1 cellular context compared by ENCODE assay signal in the genomic region with DNA sequence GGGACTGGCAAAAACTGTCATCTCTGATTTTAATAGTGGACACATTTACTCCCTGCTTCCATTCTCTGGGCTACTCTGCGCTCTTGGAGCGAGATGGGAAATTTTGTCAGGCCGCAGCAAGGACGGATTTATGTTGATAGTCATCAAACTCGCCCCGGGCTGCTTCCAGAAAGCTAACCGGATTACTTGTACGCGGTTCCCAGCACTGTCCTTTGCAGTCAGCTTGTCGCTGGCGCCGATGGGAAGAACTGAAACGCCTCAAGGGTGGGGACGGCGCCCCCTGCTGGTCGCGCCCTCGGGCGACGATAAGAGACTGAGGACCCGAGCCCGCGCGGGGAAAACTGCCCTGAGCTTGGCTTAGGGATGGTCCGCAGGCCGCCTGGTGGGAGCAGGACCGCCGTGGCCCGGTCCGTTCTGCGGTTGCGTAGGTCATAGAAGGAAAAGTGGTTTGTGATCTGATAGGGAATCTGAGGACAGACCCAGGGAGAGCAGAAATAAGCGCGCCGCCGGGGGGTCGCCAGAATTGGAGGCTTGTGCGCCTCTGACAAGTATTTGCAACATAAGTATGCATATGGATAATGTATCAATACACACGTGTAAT.
TF ChIP-seq lines count a peak whose summit lies in the region.

No MANE protein-coding gene starts in this region.

TF ChIP-seq in K562, 482 proteins besides CTCF, POLR2A, EP300 and RAD21 (continued from another document and continues in another):
- TF ChIP-seq, protein P1, sequence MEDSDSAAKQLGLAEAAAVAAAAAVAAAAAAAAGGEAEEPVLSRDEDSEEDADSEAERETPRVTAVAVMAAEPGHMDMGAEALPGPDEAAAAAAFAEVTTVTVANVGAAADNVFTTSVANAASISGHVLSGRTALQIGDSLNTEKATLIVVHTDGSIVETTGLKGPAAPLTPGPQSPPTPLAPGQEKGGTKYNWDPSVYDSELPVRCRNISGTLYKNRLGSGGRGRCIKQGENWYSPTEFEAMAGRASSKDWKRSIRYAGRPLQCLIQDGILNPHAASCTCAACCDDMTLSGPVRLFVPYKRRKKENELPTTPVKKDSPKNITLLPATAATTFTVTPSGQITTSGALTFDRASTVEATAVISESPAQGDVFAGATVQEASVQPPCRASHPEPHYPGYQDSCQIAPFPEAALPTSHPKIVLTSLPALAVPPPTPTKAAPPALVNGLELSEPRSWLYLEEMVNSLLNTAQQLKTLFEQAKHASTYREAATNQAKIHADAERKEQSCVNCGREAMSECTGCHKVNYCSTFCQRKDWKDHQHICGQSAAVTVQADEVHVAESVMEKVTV (CRISPR knock-in tag; IDR thresholded peaks at IDR 0.05): peak; percentile 86
- TF ChIP-seq, protein P2, sequence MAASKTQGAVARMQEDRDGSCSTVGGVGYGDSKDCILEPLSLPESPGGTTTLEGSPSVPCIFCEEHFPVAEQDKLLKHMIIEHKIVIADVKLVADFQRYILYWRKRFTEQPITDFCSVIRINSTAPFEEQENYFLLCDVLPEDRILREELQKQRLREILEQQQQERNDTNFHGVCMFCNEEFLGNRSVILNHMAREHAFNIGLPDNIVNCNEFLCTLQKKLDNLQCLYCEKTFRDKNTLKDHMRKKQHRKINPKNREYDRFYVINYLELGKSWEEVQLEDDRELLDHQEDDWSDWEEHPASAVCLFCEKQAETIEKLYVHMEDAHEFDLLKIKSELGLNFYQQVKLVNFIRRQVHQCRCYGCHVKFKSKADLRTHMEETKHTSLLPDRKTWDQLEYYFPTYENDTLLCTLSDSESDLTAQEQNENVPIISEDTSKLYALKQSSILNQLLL (CRISPR knock-in tag; IDR thresholded peaks at IDR 0.05; ENCODE audit: borderline replicate concordance): no peak
- TF ChIP-seq NONO (IDR thresholded peaks at IDR 0.05; ENCODE audit: low read depth in 2 of 2, low read length in 1 of 2) (peak in 1 of 2 experiments; percentile 59; a peak in 1 of 4 replicates), SMC3 (conservative IDR thresholded peaks at IDR 0.05; ENCODE audit: insufficient read depth, low read depth, low read length) (peak; percentile 93), ZBTB1 (CRISPR knock-in tag; IDR thresholded peaks at IDR 0.05; ENCODE audit: borderline replicate concordance, low read depth) (peak; percentile 96), TAF1 (IDR thresholded peaks at IDR 0.05; ENCODE audit: control insufficient read depth, extremely low read depth, insufficient read depth, low read length, severe bottlenecking) (peak; percentile 76), ZNF24 (IDR thresholded peaks at IDR 0.05) (peak; percentile 97), TAF15 (IDR thresholded peaks at IDR 0.05; ENCODE audit: low read depth, low read length) (no peak), ZNF384 (IDR thresholded peaks at IDR 0.05; ENCODE audit: low read depth, low read length) (peak; percentile 74), ZEB2 (IDR thresholded peaks at IDR 0.05) (peak; percentile 44; the same call in 1 of the 2 replicates), ZNF224 (CRISPR knock-in tag; IDR thresholded peaks at IDR 0.05) (peak; percentile 46; the same call in 1 of the 2 replicates), ZNF76 (CRISPR knock-in tag; IDR thresholded peaks at IDR 0.05; ENCODE audit: borderline replicate concordance) (0 out of 2 replicates have a peak, but pooled peaks have one; percentile 60), NRF1 (conservative IDR thresholded peaks at IDR 0.05 in 1 of 2, IDR thresholded peaks at IDR 0.05 in 1 of 2) (peak; percentile 86 to 89), TARDBP (IDR thresholded peaks at IDR 0.05) (peak; percentile 78; the same call in 1 of the 2 replicates), SUPT5H (IDR thresholded peaks at IDR 0.05) (peak; percentile 17), GTF2F1 (IDR thresholded peaks at IDR 0.05; ENCODE audit: low read depth, low read length) (0 out of 2 replicates have a peak, but pooled peaks have one; percentile 42), GATAD2B (IDR thresholded peaks at IDR 0.05; ENCODE audit: borderline replicate concordance) (peak; percentile 53; the same call in 1 of the 2 replicates), SMARCA5 (IDR thresholded peaks at IDR 0.05) (peak; percentile 70), BHLHE40 (IDR thresholded peaks at IDR 0.05; ENCODE audit: low read length) (peak; percentile 40; the same call in 1 of the 2 replicates), RBM22 (IDR thresholded peaks at IDR 0.05; ENCODE audit: low read depth, low read length, poor library complexity, severe bottlenecking) (peak; percentile 69), SIRT6 (IDR thresholded peaks at IDR 0.05; ENCODE audit: low read depth, low read length) (no peak), SIX5 (IDR thresholded peaks at IDR 0.05; ENCODE audit: borderline replicate concordance in 1 of 2, insufficient read depth in 1 of 2, low read depth in 1 of 2, low read length in 2 of 2) (no peak), SMAD3 (CRISPR knock-in tag; conservative IDR thresholded peaks at IDR 0.05) (no peak), NEUROD1 (IDR thresholded peaks at IDR 0.05; ENCODE audit: borderline replicate concordance, low read depth, low read length, partially characterized antibody) (peak; percentile 45), NFYB (IDR thresholded peaks at IDR 0.05; ENCODE audit: extremely low read depth, insufficient read length) (no peak)
- TF ChIP-seq, protein P3, sequence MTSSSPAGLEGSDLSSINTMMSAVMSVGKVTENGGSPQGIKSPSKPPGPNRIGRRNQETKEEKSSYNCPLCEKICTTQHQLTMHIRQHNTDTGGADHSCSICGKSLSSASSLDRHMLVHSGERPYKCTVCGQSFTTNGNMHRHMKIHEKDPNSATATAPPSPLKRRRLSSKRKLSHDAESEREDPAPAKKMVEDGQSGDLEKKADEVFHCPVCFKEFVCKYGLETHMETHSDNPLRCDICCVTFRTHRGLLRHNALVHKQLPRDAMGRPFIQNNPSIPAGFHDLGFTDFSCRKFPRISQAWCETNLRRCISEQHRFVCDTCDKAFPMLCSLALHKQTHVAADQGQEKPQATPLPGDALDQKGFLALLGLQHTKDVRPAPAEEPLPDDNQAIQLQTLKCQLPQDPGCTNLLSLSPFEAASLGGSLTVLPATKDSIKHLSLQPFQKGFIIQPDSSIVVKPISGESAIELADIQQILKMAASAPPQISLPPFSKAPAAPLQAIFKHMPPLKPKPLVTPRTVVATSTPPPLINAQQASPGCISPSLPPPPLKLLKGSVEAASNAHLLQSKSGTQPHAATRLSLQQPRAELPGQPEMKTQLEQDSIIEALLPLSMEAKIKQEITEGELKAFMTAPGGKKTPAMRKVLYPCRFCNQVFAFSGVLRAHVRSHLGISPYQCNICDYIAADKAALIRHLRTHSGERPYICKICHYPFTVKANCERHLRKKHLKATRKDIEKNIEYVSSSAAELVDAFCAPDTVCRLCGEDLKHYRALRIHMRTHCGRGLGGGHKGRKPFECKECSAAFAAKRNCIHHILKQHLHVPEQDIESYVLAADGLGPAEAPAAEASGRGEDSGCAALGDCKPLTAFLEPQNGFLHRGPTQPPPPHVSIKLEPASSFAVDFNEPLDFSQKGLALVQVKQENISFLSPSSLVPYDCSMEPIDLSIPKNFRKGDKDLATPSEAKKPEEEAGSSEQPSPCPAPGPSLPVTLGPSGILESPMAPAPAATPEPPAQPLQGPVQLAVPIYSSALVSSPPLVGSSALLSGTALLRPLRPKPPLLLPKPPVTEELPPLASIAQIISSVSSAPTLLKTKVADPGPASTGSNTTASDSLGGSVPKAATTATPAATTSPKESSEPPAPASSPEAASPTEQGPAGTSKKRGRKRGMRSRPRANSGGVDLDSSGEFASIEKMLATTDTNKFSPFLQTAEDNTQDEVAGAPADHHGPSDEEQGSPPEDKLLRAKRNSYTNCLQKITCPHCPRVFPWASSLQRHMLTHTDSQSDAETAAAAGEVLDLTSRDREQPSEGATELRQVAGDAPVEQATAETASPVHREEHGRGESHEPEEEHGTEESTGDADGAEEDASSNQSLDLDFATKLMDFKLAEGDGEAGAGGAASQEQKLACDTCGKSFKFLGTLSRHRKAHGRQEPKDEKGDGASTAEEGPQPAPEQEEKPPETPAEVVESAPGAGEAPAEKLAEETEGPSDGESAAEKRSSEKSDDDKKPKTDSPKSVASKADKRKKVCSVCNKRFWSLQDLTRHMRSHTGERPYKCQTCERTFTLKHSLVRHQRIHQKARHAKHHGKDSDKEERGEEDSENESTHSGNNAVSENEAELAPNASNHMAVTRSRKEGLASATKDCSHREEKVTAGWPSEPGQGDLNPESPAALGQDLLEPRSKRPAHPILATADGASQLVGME (CRISPR knock-in tag; IDR thresholded peaks at IDR 0.05): 0 out of 2 replicates have a peak, but pooled peaks have one; percentile 55
- TF ChIP-seq, protein P4, sequence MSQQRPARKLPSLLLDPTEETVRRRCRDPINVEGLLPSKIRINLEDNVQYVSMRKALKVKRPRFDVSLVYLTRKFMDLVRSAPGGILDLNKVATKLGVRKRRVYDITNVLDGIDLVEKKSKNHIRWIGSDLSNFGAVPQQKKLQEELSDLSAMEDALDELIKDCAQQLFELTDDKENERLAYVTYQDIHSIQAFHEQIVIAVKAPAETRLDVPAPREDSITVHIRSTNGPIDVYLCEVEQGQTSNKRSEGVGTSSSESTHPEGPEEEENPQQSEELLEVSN (IDR thresholded peaks at IDR 0.05; ENCODE audit: borderline replicate concordance in 1 of 2, extremely low read depth in 1 of 2, insufficient read depth in 1 of 2, insufficient read length in 1 of 2, low read depth in 1 of 2, low read length in 1 of 2, poor library complexity in 1 of 2, severe bottlenecking in 1 of 2): peak; percentile 41 to 78
- TF ChIP-seq, protein P5, sequence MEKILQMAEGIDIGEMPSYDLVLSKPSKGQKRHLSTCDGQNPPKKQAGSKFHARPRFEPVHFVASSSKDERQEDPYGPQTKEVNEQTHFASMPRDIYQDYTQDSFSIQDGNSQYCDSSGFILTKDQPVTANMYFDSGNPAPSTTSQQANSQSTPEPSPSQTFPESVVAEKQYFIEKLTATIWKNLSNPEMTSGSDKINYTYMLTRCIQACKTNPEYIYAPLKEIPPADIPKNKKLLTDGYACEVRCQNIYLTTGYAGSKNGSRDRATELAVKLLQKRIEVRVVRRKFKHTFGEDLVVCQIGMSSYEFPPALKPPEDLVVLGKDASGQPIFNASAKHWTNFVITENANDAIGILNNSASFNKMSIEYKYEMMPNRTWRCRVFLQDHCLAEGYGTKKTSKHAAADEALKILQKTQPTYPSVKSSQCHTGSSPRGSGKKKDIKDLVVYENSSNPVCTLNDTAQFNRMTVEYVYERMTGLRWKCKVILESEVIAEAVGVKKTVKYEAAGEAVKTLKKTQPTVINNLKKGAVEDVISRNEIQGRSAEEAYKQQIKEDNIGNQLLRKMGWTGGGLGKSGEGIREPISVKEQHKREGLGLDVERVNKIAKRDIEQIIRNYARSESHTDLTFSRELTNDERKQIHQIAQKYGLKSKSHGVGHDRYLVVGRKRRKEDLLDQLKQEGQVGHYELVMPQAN (IDR thresholded peaks at IDR 0.05; ENCODE audit: borderline replicate concordance): no peak
- TF ChIP-seq, protein P6, sequence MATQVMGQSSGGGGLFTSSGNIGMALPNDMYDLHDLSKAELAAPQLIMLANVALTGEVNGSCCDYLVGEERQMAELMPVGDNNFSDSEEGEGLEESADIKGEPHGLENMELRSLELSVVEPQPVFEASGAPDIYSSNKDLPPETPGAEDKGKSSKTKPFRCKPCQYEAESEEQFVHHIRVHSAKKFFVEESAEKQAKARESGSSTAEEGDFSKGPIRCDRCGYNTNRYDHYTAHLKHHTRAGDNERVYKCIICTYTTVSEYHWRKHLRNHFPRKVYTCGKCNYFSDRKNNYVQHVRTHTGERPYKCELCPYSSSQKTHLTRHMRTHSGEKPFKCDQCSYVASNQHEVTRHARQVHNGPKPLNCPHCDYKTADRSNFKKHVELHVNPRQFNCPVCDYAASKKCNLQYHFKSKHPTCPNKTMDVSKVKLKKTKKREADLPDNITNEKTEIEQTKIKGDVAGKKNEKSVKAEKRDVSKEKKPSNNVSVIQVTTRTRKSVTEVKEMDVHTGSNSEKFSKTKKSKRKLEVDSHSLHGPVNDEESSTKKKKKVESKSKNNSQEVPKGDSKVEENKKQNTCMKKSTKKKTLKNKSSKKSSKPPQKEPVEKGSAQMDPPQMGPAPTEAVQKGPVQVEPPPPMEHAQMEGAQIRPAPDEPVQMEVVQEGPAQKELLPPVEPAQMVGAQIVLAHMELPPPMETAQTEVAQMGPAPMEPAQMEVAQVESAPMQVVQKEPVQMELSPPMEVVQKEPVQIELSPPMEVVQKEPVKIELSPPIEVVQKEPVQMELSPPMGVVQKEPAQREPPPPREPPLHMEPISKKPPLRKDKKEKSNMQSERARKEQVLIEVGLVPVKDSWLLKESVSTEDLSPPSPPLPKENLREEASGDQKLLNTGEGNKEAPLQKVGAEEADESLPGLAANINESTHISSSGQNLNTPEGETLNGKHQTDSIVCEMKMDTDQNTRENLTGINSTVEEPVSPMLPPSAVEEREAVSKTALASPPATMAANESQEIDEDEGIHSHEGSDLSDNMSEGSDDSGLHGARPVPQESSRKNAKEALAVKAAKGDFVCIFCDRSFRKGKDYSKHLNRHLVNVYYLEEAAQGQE (CRISPR knock-in tag; IDR thresholded peaks at IDR 0.05; ENCODE audit: low read depth): peak; percentile 49; the same call in 1 of the 2 replicates
- TF ChIP-seq, protein P7, sequence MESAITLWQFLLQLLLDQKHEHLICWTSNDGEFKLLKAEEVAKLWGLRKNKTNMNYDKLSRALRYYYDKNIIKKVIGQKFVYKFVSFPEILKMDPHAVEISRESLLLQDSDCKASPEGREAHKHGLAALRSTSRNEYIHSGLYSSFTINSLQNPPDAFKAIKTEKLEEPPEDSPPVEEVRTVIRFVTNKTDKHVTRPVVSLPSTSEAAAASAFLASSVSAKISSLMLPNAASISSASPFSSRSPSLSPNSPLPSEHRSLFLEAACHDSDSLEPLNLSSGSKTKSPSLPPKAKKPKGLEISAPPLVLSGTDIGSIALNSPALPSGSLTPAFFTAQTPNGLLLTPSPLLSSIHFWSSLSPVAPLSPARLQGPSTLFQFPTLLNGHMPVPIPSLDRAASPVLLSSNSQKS (CRISPR knock-in tag; IDR thresholded peaks at IDR 0.05): no peak
- TF ChIP-seq, protein P8, sequence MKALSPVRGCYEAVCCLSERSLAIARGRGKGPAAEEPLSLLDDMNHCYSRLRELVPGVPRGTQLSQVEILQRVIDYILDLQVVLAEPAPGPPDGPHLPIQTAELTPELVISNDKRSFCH (CRISPR knock-in tag; IDR thresholded peaks at IDR 0.05): no peak
- TF ChIP-seq, protein P8 (tag; IDR thresholded peaks at IDR 0.05): peak; percentile 69; the same call in 1 of the 2 replicates
